In the genomic region with DNA sequence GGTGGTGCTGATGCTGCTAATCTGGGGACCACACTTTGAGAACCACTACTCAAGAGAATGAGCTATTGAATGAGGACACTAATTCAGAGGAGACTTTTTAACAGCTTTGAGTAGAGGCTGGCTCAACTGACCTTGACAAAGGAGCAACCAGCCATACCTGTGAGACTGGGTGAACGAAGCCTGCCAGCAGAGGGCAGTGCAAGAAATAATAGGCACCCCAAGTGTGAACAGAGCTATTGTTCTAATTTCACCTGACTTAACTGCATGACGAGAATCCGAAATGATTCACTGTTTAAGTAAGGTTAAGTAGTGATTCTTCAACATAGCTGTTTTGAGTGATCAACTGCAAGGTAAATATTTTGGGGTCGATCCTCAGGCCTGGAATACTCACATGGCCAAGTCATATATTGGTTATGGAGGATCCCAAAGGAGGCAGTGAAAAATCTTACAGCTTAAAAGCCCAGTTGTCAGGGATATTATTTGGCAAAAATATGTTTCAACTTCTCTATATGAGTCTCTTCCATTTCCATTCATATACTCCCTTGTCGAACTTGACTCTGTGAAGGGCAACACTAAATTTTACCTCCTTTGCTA, we compare ENCODE assay signal across 9 cellular contexts.
DNase-seq lines count a peak whose midpoint lies in the region; ATAC-seq and TF ChIP-seq lines count a peak whose summit lies in the region.
"Had no signal": no experiment of that assay in that cellular context is flagged by ENCODE, and none has a peak within 500 bp of the region (broad histone marks: within the 10 kb centered on the region; RNA-seq: fewer than 3 reads in every experiment).

No MANE protein-coding gene starts in this region.

- no peak overlapping the region for H3K4me3 ChIP-seq in WERI-Rb-1 (ENCODE audit: low read depth, low read length)
- no peak overlapping the region for H3K4me3 ChIP-seq in epithelial cell of esophagus (ENCODE audit: low read length)
- H3K4me3 ChIP-seq in neuronal stem cell (ENCODE audit: low read length in 2 of 2), result no peak overlapping the region
- H3K4me3 ChIP-seq: BLaER1 had no signal

- peak in 2 of 3 experiments; percentile 9 to 45 for DNase-seq in NCI-H1417 (lab: John Stamatoyannopoulos, UW)
- no peak for DNase-seq in NCI-H1417 treated with DMSO at 0.1 percent for 48 hours (lab: John Stamatoyannopoulos, UW)
- peak; percentile 16 for DNase-seq in HPDE6-E6E7 (ENCODE audit: extremely low spot score)
- peak; percentile 62 for DNase-seq in WERI-Rb-1
- DNase-seq in epithelial cell of esophagus (ENCODE audit: low read depth), result peak; percentile 74
- DNase-seq in neuronal stem cell (ENCODE audit: low spot score), result peak; percentile 30
- no peak for DNase-seq in DMS79 treated with DMSO at 0.1 percent for 48 hours (lab: John Stamatoyannopoulos, UW)

- H3K36me3 ChIP-seq in WERI-Rb-1 (no peaks in the 10 kb centered on the region), neuronal stem cell (replicated peaks in 1 of 2; ENCODE audit: control insufficient read depth in 2 of 2, insufficient read depth in 2 of 2, low read length in 2 of 2) (no peaks in the 10 kb centered on the region)
- H3K36me3 ChIP-seq: BLaER1 had no signal

- H2BK5ac ChIP-seq in neuronal stem cell (ENCODE audit: low read length), result no peak overlapping the region

- no peaks in the 10 kb centered on the region for H3K79me1 ChIP-seq in neuronal stem cell (ENCODE audit: low read depth, low read length)

- no peak overlapping the region for H2AFZ ChIP-seq in neuronal stem cell (ENCODE audit: low read length)

- no peak overlapping the region for H3K4ac ChIP-seq in neuronal stem cell (ENCODE audit: low read length)

- H2AK5ac ChIP-seq in neuronal stem cell (ENCODE audit: low read depth, low read length), result no peak overlapping the region

- no peaks in the 10 kb centered on the region for H3K9me3 ChIP-seq in WERI-Rb-1 (ENCODE audit: severe bottlenecking)
- no peaks in the 10 kb centered on the region for H3K9me3 ChIP-seq in neuronal stem cell (replicated peaks in 1 of 2; ENCODE audit: control insufficient read depth in 2 of 2, insufficient read depth in 1 of 2, low read depth in 1 of 2, low read length in 2 of 2)
- H3K9me3 ChIP-seq: BLaER1 had no signal

- no CpG with 5 or more reads among the region's 5 CpGs for WGBS in neuronal stem cell (ENCODE audit: extremely low coverage in 2 of 2, insufficient read length in 2 of 2, insufficient replicate concordance in 1 of 2), 2 donors

- peaks cover 0 to 4% of the 10 kb centered on the region in 2 donors for H3K4me1 ChIP-seq in neuronal stem cell (ENCODE audit: control insufficient read depth in 2 of 2, insufficient read depth in 1 of 2, low read depth in 1 of 2, low read length in 2 of 2)
- H3K4me1 ChIP-seq: BLaER1 had no signal

- H3K9ac ChIP-seq in neuronal stem cell (ENCODE audit: low read depth, low read length, poor library complexity), result no peak overlapping the region
- H3K9ac ChIP-seq: BLaER1 had no signal

- no peak overlapping the region for H3K18ac ChIP-seq in neuronal stem cell (ENCODE audit: low read length)

- no peak overlapping the region for H3K14ac ChIP-seq in neuronal stem cell (ENCODE audit: low read length)

- no peak overlapping the region for H3K4me2 ChIP-seq in neuronal stem cell (ENCODE audit: insufficient read depth, low read length, poor library complexity, severe bottlenecking)
- H3K4me2 ChIP-seq: BLaER1 had no signal

- no peak overlapping the region for H2BK120ac ChIP-seq in neuronal stem cell (ENCODE audit: low read depth, low read length)

- H2BK15ac ChIP-seq in neuronal stem cell (ENCODE audit: low read length), result no peak overlapping the region

- TF ChIP-seq CTCF in WERI-Rb-1 (IDR thresholded peaks at IDR 0.05; ENCODE audit: low read depth, low read length), result peak; percentile 82
- TF ChIP-seq CTCF in epithelial cell of esophagus (IDR thresholded peaks at IDR 0.05; ENCODE audit: insufficient read depth, low read depth, low read length, missing control alignments), result peak; percentile 71

- peak; percentile 98 for ATAC-seq in GM21526 (IDR thresholded peaks at IDR 0.05; ENCODE audit: low FRiP score, unreplicated experiment)

- no peak overlapping the region for H4K91ac ChIP-seq in neuronal stem cell (ENCODE audit: low read depth, low read length, poor library complexity)

- H2BK12ac ChIP-seq in neuronal stem cell (ENCODE audit: low read length), result no peak overlapping the region

- H3K23ac ChIP-seq in neuronal stem cell (ENCODE audit: low read depth, low read length, poor library complexity), result no peak overlapping the region

- no peak overlapping the region for H4K8ac ChIP-seq in neuronal stem cell (ENCODE audit: low read depth, low read length)

- H3K27ac ChIP-seq in WERI-Rb-1 (no peak overlapping the region), neuronal stem cell (replicated peaks; ENCODE audit: low read length) (no peak overlapping the region)
- H3K27ac ChIP-seq: BLaER1 had no signal

- H3K27me3 ChIP-seq in WERI-Rb-1 (ENCODE audit: insufficient read depth, low read depth, severe bottlenecking) (no peaks in the 10 kb centered on the region), neuronal stem cell (ENCODE audit: control insufficient read depth in 3 of 3, insufficient read depth in 3 of 3, low read depth in 1 of 3, low read length in 3 of 3) (no peaks in the 10 kb centered on the region)
- H3K27me3 ChIP-seq: BLaER1 had no signal

Comparison
In these comparisons a context has a peak if more than half of its experiments do, and no peak if none do; other contexts are left out.
1. DNase-seq: peak in NCI-H1417 (2 of 3), HPDE6-E6E7 (single experiment), WERI-Rb-1 (single experiment), epithelial cell of esophagus (single experiment) and neuronal stem cell (single experiment); none in NCI-H1417 treated with DMSO at 0.1 percent for 48 hours (single experiment) and DMS79 treated with DMSO at 0.1 percent for 48 hours (single experiment).